ENCODE assay signal across 27 cellular contexts in the genomic region with DNA sequence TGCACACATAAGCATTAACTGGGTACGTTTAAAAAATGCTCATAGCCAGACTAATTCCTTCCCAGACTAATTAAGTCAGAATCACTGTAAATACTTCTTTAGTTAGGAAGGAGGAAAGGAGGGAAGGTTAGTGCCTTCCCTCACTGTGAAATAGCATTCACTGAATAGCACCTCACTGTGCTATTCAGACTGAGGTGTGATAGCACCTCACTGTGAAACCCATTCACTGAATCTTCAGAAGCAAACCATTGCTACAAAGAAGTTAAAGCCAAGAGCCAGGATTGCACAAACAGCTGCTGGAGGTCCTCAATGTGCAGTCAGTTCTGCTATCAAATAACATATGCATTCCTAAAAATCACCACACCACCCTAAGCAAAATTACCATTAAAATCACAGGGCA. TPM values are rescaled to one million over a fixed set of nuclear protein-coding genes. Genes with fewer than 3 reads are reported as not detected.
"Had no signal": no experiment of that assay in that cellular context is flagged by ENCODE, and none has a peak within 500 bp of the region (broad histone marks: within the 10 kb centered on the region; RNA-seq: fewer than 3 reads in every experiment).

No MANE protein-coding gene starts in this region.

- H3K79me2 ChIP-seq: hepatocyte had no signal

- H3K9me3 ChIP-seq: colonic mucosa, esophagus muscularis mucosa, gastroesophageal sphincter, mucosa of descending colon, prostate gland, right atrium auricular region, stomach, thyroid gland, vagina had no signal

- H3K4me1 ChIP-seq: colonic mucosa, foreskin keratinocyte, gastroesophageal sphincter, heart left ventricle, prostate gland, right atrium auricular region, stomach, thyroid gland, vagina had no signal

- H2AFZ ChIP-seq: hepatocyte had no signal

- FAIRE-seq: endothelial cell of umbilical vein, kidney had no signal

- DNase-seq: colonic mucosa; effector CD8-positive, alpha-beta T cell; foreskin keratinocyte; heart left ventricle; kidney; mucosa of descending colon; naive B cell; nucleus accumbens; stimulated activated CD4-positive, alpha-beta T cell treated with anti-CD3 and anti-CD28 coated beads, Interleukin-2, amount 100 ng/mL, for 24 hours; stimulated activated CD4-positive, alpha-beta T cell treated with anti-CD3 and anti-CD28 coated beads, Interleukin-4, amount 100 ng/mL, for 24 hours; stimulated activated naive CD4-positive, alpha-beta T cell treated with Interleukin-2 at 50 U/mL for 16 hours; stomach; thyroid gland; trophoblast cell had no signal

- H3K27ac ChIP-seq: colonic mucosa, esophagus muscularis mucosa, foreskin keratinocyte, gastroesophageal sphincter, heart left ventricle, hepatocyte, prostate gland, right atrium auricular region, stomach, thyroid gland, vagina had no signal

- H3K4me2 ChIP-seq: hepatocyte had no signal

- ATAC-seq: foreskin keratinocyte; gastroesophageal sphincter; heart left ventricle; left lobe of liver; mucosa of descending colon; natural killer cell treated with Interleukin-12 subunit alpha and Interleukin-12 subunit beta and Interleukin-15 and Interleukin-18, amount 100 ng/mL, for 72 hours; sciatic nerve; stimulated activated effector memory CD8-positive, alpha-beta T cell treated with anti-CD3 and anti-CD28 coated beads, Interleukin-12 subunit alpha, Interleukin-12 subunit beta, amount 100 ng/mL, for 72 hours had no signal

- H3K4me3 ChIP-seq: colonic mucosa, esophagus muscularis mucosa, gastroesophageal sphincter, heart left ventricle, hepatocyte, lung, mucosa of descending colon, prostate gland, right atrium auricular region, stomach, thyroid gland, vagina had no signal

- H3K27me3 ChIP-seq: esophagus muscularis mucosa, foreskin keratinocyte, gastroesophageal sphincter, right atrium auricular region, stomach, thyroid gland, vagina had no signal

- H3K36me3 ChIP-seq: colonic mucosa, esophagus muscularis mucosa, gastroesophageal sphincter, heart left ventricle, prostate gland, right atrium auricular region, stomach, thyroid gland, vagina had no signal

RNA-seq across cellular contexts. Expression of gene RTN1, which starts 58.7 kb away (rescaled TPM):
- total RNA-seq: foreskin keratinocyte; natural killer cell treated with Interleukin-12 subunit alpha and Interleukin-12 subunit beta and Interleukin-15 and Interleukin-18, amount 100 ng/mL, for 72 hours; osteocyte had no signal
- polyA plus RNA-seq: foreskin keratinocyte had no signal
